ENCODE assay signal across 18 cellular contexts in genomic region chr20:32163951-32164350, GRCh38.
"Had no signal": no experiment of that assay in that cellular context is flagged by ENCODE, and none has a peak within 500 bp of the region (broad histone marks: within the 10 kb centered on the region; RNA-seq: fewer than 3 reads in every experiment).

No MANE protein-coding gene starts in this region.

- DNase-seq: activated B cell treated with CpG ODN at 0.5 μM for 24 hours; activated CD4-positive, alpha-beta T cell treated with anti-CD3 and anti-CD28 coated beads for 4 hours; activated CD4-positive, alpha-beta T cell treated with anti-CD3 and anti-CD28 coated beads, Interleukin-2, amount 50 U/mL, for 4 hours; activated CD8-positive, alpha-beta memory T cell treated with anti-CD3 and anti-CD28 coated beads for 24 hours; activated effector memory CD4-positive, alpha-beta T cell treated with anti-CD3 and anti-CD28 coated beads, Interleukin-2, amount 50 U/mL, for 16 hours; activated naive CD4-positive, alpha-beta T cell treated with anti-CD3 and anti-CD28 coated beads, Interleukin-2, amount 10 ng/mL, durations not matched to agents 7 days and 5 days; central memory CD4-positive, alpha-beta T cell; dermis blood vessel endothelial cell; effector CD4-positive, alpha-beta T cell; esophagus squamous epithelium; foreskin melanocyte; heart right ventricle; midbrain; naive thymus-derived CD4-positive, alpha-beta T cell; psoas muscle; stimulated activated naive CD4-positive, alpha-beta T cell treated with Interleukin-2 at 50 U/mL for 16 hours; T-helper 17 cell; T1000 had no signal
